ENCODE assay signal across 2 cellular contexts in genomic region chr3:94115482-94115881, GRCh38.
TF ChIP-seq lines count a peak whose summit lies in the region.

No MANE protein-coding gene starts in this region.

TF ChIP-seq in GM12878, 131 proteins besides CTCF, POLR2A, EP300 and RAD21:
- TF ChIP-seq TCF3 (IDR thresholded peaks at IDR 0.05; ENCODE audit: borderline replicate concordance, insufficient read depth, low read depth, low read length) = no peak
- TF ChIP-seq NFXL1 (IDR thresholded peaks at IDR 0.05; ENCODE audit: borderline replicate concordance) = no peak
- TF ChIP-seq GABPA (IDR thresholded peaks at IDR 0.05; ENCODE audit: low read depth) = no peak
- no peak for TF ChIP-seq CEBPB (IDR thresholded peaks at IDR 0.05; ENCODE audit: borderline replicate concordance in 1 of 2, low read depth in 2 of 2, low read length in 2 of 2)
- no peak for TF ChIP-seq CBX3 (IDR thresholded peaks at IDR 0.05; ENCODE audit: borderline replicate concordance, low read depth)
- no peak for TF ChIP-seq TCF7 (IDR thresholded peaks at IDR 0.05; ENCODE audit: borderline replicate concordance)
- TF ChIP-seq TAF1 (IDR thresholded peaks at IDR 0.05; ENCODE audit: borderline replicate concordance, low read depth, low read length) = no peak
- TF ChIP-seq ZZZ3 (IDR thresholded peaks at IDR 0.05; ENCODE audit: control insufficient read depth, insufficient read length, low read depth) = no peak
- no peak for TF ChIP-seq SRF (IDR thresholded peaks at IDR 0.05; ENCODE audit: low read depth in 2 of 2, low read length in 2 of 2)
- no peak for TF ChIP-seq ATF2 (IDR thresholded peaks at IDR 0.05; ENCODE audit: low read length)
- no peak for TF ChIP-seq BCL11A (IDR thresholded peaks at IDR 0.05; ENCODE audit: low read depth, low read length)
- no peak for TF ChIP-seq HCFC1 (IDR thresholded peaks at IDR 0.05; ENCODE audit: low read length)
- TF ChIP-seq SREBF2 (IDR thresholded peaks at IDR 0.05; ENCODE audit: low read length) = no peak
- no peak for TF ChIP-seq MEF2B (IDR thresholded peaks at IDR 0.05; ENCODE audit: partially characterized antibody, poor library complexity, severe bottlenecking)
- TF ChIP-seq NR2C2 (IDR thresholded peaks at IDR 0.05; ENCODE audit: borderline replicate concordance, control insufficient read depth, insufficient read length, low read depth) = no peak
- TF ChIP-seq E4F1 (IDR thresholded peaks at IDR 0.05; ENCODE audit: borderline replicate concordance, partially characterized antibody) = no peak
- no peak for TF ChIP-seq SMAD1 (IDR thresholded peaks at IDR 0.05; ENCODE audit: low read depth, partially characterized antibody)
- TF ChIP-seq POU2F2 (IDR thresholded peaks at IDR 0.05; ENCODE audit: borderline replicate concordance, low read depth, low read length) = no peak

TF ChIP-seq in liver, 16 proteins besides CTCF, POLR2A, EP300 and RAD21:
- TF ChIP-seq TAF1 (conservative IDR thresholded peaks at IDR 0.05) (no peak), RXRA (IDR thresholded peaks at IDR 0.05) (no peak), JUND (IDR thresholded peaks at IDR 0.05) (no peak), NR2F2 (IDR thresholded peaks at IDR 0.05) (no peak), GABPA (IDR thresholded peaks at IDR 0.05 in 1 of 2, conservative IDR thresholded peaks at IDR 0.05 in 1 of 2) (no peak), SP1 (IDR thresholded peaks at IDR 0.05) (no peak), HNF4G (IDR thresholded peaks at IDR 0.05) (no peak), FOXA2 (IDR thresholded peaks at IDR 0.05) (no peak), ZBTB33 (IDR thresholded peaks at IDR 0.05) (no peak), REST (IDR thresholded peaks at IDR 0.05) (no peak), EGR1 (IDR thresholded peaks at IDR 0.05; ENCODE audit: low read depth in 2 of 2) (no peak), ATF3 (IDR thresholded peaks at IDR 0.05) (no peak), FOXA1 (IDR thresholded peaks at IDR 0.05) (no peak), HNF4A (conservative IDR thresholded peaks at IDR 0.05) (no peak), YY1 (IDR thresholded peaks at IDR 0.05) (no peak), MAX (IDR thresholded peaks at IDR 0.05) (no peak)
TF ChIP-seq in liver: peak in this region for 0.
